2 cellular contexts compared by ENCODE assay signal in genomic region chr11:69119170-69119569, GRCh38.
TF ChIP-seq lines count a peak whose summit lies in the region.

No MANE protein-coding gene starts in this region.

TF ChIP-seq in HCT116, 20 proteins besides CTCF, POLR2A, EP300 and RAD21:
- TF ChIP-seq EGR1 (IDR thresholded peaks at IDR 0.05; ENCODE audit: low read depth) = no peak
- TF ChIP-seq ELF1 (IDR thresholded peaks at IDR 0.05; ENCODE audit: borderline replicate concordance, low read depth) = no peak
- no peak for TF ChIP-seq ZBTB33 (IDR thresholded peaks at IDR 0.05; ENCODE audit: extremely low read depth, insufficient replicate concordance, low read length)
- no peak for TF ChIP-seq REST (IDR thresholded peaks at IDR 0.05; ENCODE audit: low read depth)
- TF ChIP-seq CBX3 (IDR thresholded peaks at IDR 0.05; ENCODE audit: low read depth) = no peak
- TF ChIP-seq JUND (IDR thresholded peaks at IDR 0.05) = no peak
- TF ChIP-seq POLR2AphosphoS5 (IDR thresholded peaks at IDR 0.05; ENCODE audit: low read depth, low read length) = no peak

TF ChIP-seq in K562, 482 proteins besides CTCF, POLR2A, EP300 and RAD21:
- TF ChIP-seq BCOR (IDR thresholded peaks at IDR 0.05) (peak; percentile 91), SMARCA5 (IDR thresholded peaks at IDR 0.05) (peak; percentile 77; the same call in 1 of the 2 replicates), ZKSCAN1 (IDR thresholded peaks at IDR 0.05; ENCODE audit: low read depth, low read length) (no peak), ADNP (tag; IDR thresholded peaks at IDR 0.05) (0 out of 2 replicates have a peak, but pooled peaks have one; percentile 40), ZFP1 (CRISPR knock-in tag; IDR thresholded peaks at IDR 0.05) (no peak), SRSF1 (IDR thresholded peaks at IDR 0.05; ENCODE audit: low read depth, low read length) (no peak), SIRT6 (IDR thresholded peaks at IDR 0.05; ENCODE audit: low read depth, low read length) (no peak), ZNF121 (CRISPR knock-in tag; conservative IDR thresholded peaks at IDR 0.05) (no peak), RFX5 (IDR thresholded peaks at IDR 0.05; ENCODE audit: low read depth, low read length) (no peak), EWSR1 (IDR thresholded peaks at IDR 0.05; ENCODE audit: borderline replicate concordance, low read depth, partially characterized antibody) (no peak), TRIM25 (IDR thresholded peaks at IDR 0.05; ENCODE audit: borderline replicate concordance) (no peak), ZKSCAN3 (CRISPR knock-in tag; IDR thresholded peaks at IDR 0.05) (no peak), ZNF408 (CRISPR knock-in tag; IDR thresholded peaks at IDR 0.05; ENCODE audit: low read depth) (no peak), ZNF239 (CRISPR knock-in tag; IDR thresholded peaks at IDR 0.05) (no peak), ZFP30 (CRISPR knock-in tag; IDR thresholded peaks at IDR 0.05; ENCODE audit: borderline replicate concordance) (no peak), BMI1 (IDR thresholded peaks at IDR 0.05; ENCODE audit: low read length) (no peak), HCFC1 (IDR thresholded peaks at IDR 0.05; ENCODE audit: low read depth, low read length) (no peak), ZBTB17 (CRISPR knock-in tag; IDR thresholded peaks at IDR 0.05) (no peak), RBM25 (IDR thresholded peaks at IDR 0.05; ENCODE audit: low read depth, low read length, severe bottlenecking) (peak; percentile 81), CUX1 (CRISPR knock-in tag; IDR thresholded peaks at IDR 0.05) (no peak), SAFB2 (IDR thresholded peaks at IDR 0.05; ENCODE audit: borderline replicate concordance, low read depth, low read length, severe bottlenecking) (no peak), CBX3 (IDR thresholded peaks at IDR 0.05; ENCODE audit: borderline replicate concordance in 1 of 2, low read length in 2 of 2) (0 out of 3 replicates have a peak, but pooled peaks of 1 of the 2 experiments have one; percentile 29), KDM1A (IDR thresholded peaks at IDR 0.05) (peak; percentile 44 to 67; a peak in 3 of 4 replicates), TEAD1 (CRISPR knock-in tag; IDR thresholded peaks at IDR 0.05) (no peak), RBM34 (IDR thresholded peaks at IDR 0.05; ENCODE audit: borderline replicate concordance, insufficient read depth, low read length) (no peak), ZMIZ1 (IDR thresholded peaks at IDR 0.05; ENCODE audit: low read depth in 2 of 2, low read length in 2 of 2) (no peak)
